Comparison of ENCODE assay signal across 12 cellular contexts in the genomic region with DNA sequence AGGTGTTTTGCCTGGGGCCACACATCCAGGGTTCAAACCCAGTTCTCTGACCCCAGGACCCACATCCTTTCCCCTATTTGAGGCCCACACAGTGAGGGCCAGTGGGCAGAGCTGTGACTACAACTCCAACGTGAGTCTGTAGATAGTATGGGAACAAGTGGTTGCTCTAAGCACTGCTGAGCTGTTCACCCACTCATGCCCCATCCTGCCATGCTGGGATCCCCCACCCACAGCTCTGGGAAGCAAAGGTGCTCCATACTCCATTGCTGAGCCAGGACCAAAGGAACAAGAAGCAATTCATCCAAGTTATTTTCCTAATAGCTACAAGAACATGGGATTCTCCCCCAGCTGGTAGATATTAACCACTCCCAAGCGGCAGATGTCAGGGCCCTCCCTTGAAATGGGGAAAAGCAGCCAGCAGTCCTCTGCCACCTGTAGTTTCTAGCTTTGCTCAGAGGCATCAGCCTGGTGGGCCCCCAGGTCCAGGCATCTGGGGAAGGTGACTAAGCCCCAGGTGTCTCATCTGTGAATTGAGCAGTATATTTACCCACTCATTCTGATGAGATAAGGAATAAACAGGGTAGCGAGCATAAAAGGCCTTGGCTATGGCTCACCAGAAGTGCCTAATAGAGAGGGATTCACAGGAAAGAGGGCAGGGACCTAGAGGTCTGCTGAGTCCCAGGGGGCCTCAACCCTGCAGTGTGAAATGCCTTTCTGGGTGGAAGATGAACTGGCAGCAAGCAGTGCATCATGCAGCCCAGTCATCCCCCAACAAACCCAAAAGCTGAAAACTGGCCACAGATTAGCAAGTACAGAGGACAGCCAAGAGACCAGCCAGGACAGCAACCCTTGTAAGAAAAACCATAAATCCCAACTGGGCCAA. TPM values are rescaled to one million over a fixed set of nuclear protein-coding genes. Genes with fewer than 3 reads are reported as not detected.
A peak's percentile ranks its signal among the peaks of the same experiment; 100 is the strongest.
DNase-seq lines count a peak whose midpoint lies in the region; ATAC-seq and TF ChIP-seq lines count a peak whose summit lies in the region.
"Had no signal": no experiment of that assay in that cellular context is flagged by ENCODE, and none has a peak within 500 bp of the region (broad histone marks: within the 10 kb centered on the region; RNA-seq: fewer than 3 reads in every experiment).

No MANE protein-coding gene starts in this region.

- H3K9me3 Mint-ChIP-seq in chondrocyte (ENCODE audit: low read depth), result no peaks in the 10 kb centered on the region
- H3K9me3 Mint-ChIP-seq: brain had no signal

- H3K4me1 Mint-ChIP-seq in chondrocyte (ENCODE audit: low read depth), result peaks cover 3% of the 10 kb centered on the region
- H3K4me1 Mint-ChIP-seq: brain had no signal

- peaks cover 36% of the 10 kb centered on the region for H3K36me3 ChIP-seq in neutrophil
- H3K36me3 ChIP-seq: right lobe of liver had no signal

- H3K9me3 ChIP-seq in neutrophil, result no peaks in the 10 kb centered on the region
- H3K9me3 ChIP-seq: right lobe of liver had no signal

- H3K27me3 Mint-ChIP-seq in chondrocyte (ENCODE audit: low read depth), result no peaks in the 10 kb centered on the region
- H3K27me3 Mint-ChIP-seq: brain had no signal

- no peak for TF ChIP-seq POLR2A in GM18505 (IDR thresholded peaks at IDR 0.05; ENCODE audit: borderline replicate concordance, extremely low read depth, insufficient read depth, insufficient read length)

- no peaks in the 10 kb centered on the region for H3K27me3 ChIP-seq in neutrophil
- H3K27me3 ChIP-seq: right lobe of liver had no signal

- H3K27ac ChIP-seq in neutrophil, result peak overlapping the region; percentile 69
- H3K27ac ChIP-seq: VCaP had no signal

- DNase-seq in GM12865 (ENCODE audit: low read depth) (peak; percentile 41), chondrocyte (ENCODE audit: low spot score) (peak; percentile 46), foreskin melanocyte (no peak), SW480 (ENCODE audit: low spot score) (no peak)
- DNase-seq: NCI-H524 treated with DMSO at 0.1 percent for 48 hours had no signal

- H3K27ac Mint-ChIP-seq in chondrocyte (ENCODE audit: unreplicated experiment), result no peak overlapping the region

- H3K4me3 Mint-ChIP-seq in chondrocyte (ENCODE audit: unreplicated experiment), result no peak overlapping the region

- H3K4me1 ChIP-seq in neutrophil (ENCODE audit: control insufficient read depth in 1 of 2, insufficient read depth in 1 of 2, low read depth in 1 of 2, low read length in 1 of 2), result peaks cover 11 to 15% of the 10 kb centered on the region in 2 experiments
- H3K4me1 ChIP-seq: right lobe of liver had no signal

- H3K4me3 ChIP-seq in GM12865 (ENCODE audit: low read depth, low read length) (no peak overlapping the region), neutrophil (ENCODE audit: low read depth in 1 of 2, low read length in 1 of 2) (no peak overlapping the region)
- H3K4me3 ChIP-seq: right lobe of liver had no signal

- TF ChIP-seq CTCF in GM12865 (IDR thresholded peaks at IDR 0.05; ENCODE audit: insufficient read depth, low read depth, low read length, missing control alignments), result no peak
- TF ChIP-seq CTCF in chondrocyte (IDR thresholded peaks at IDR 0.05), result no peak
- TF ChIP-seq CTCF in neutrophil (IDR thresholded peaks at IDR 0.05), result no peak

- H3K36me3 Mint-ChIP-seq in chondrocyte (ENCODE audit: low read depth), result peaks cover 3% of the 10 kb centered on the region
- H3K36me3 Mint-ChIP-seq: brain had no signal

- ATAC-seq in HG02884 (IDR thresholded peaks at IDR 0.05; ENCODE audit: unreplicated experiment) (peak; percentile 9), GM18505 (IDR thresholded peaks at IDR 0.05; ENCODE audit: unreplicated experiment) (no peak), GM19455 (IDR thresholded peaks at IDR 0.05; ENCODE audit: unreplicated experiment) (no peak)

RNA-seq across cellular contexts. Expression of a gene that starts 33.4 kb away (rescaled TPM):
- total RNA-seq in chondrocyte, result 5.3 to 5.7 TPM (median 5.5 TPM) in 3 replicates

Comparison
In these comparisons a context has a peak if more than half of its experiments do, and no peak if none do; other contexts are left out.
1. DNase-seq: peak in GM12865 (single experiment) and chondrocyte (single experiment); none in foreskin melanocyte (single experiment) and SW480 (single experiment).